10 cellular contexts compared by ENCODE assay signal in genomic region chr3:27591321-27591711, GRCh38.
DNase-seq lines count a peak whose midpoint lies in the region; ATAC-seq, FAIRE-seq and TF ChIP-seq lines count a peak whose summit lies in the region.
"Had no signal": no experiment of that assay in that cellular context is flagged by ENCODE, and none has a peak within 500 bp of the region (broad histone marks: within the 10 kb centered on the region; RNA-seq: fewer than 3 reads in every experiment).

No MANE protein-coding gene starts in this region.

- peak overlapping the region; percentile 18 for H3K4me3 Mint-ChIP-seq in dendritic cell treated with granulocyte-macrophage colony-stimulating factor and Interleukin-4, amounts not matched to agents 40 ng/mL and 50 ng/mL, for 4 days
- H3K4me3 Mint-ChIP-seq in natural killer cell treated with Interleukin-12 subunit alpha and Interleukin-12 subunit beta and Interleukin-15 and Interleukin-18, amount 100 ng/mL, for 72 hours, result peak overlapping the region; percentile 77

- H3K36me3 Mint-ChIP-seq in dendritic cell treated with granulocyte-macrophage colony-stimulating factor and Interleukin-4, amounts not matched to agents 40 ng/mL and 50 ng/mL, for 4 days (ENCODE audit: low read depth), result no peaks in the 10 kb centered on the region
- H3K36me3 Mint-ChIP-seq in natural killer cell treated with Interleukin-12 subunit alpha and Interleukin-12 subunit beta and Interleukin-15 and Interleukin-18, amount 100 ng/mL, for 72 hours, result no peaks in the 10 kb centered on the region

- no peak for TF ChIP-seq CTCF in NB4 (IDR thresholded peaks at IDR 0.05; ENCODE audit: low read depth, low read length)

- no peaks in the 10 kb centered on the region for H3K9me3 Mint-ChIP-seq in dendritic cell treated with granulocyte-macrophage colony-stimulating factor and Interleukin-4, amounts not matched to agents 40 ng/mL and 50 ng/mL, for 4 days
- peaks cover 3% of the 10 kb centered on the region for H3K9me3 Mint-ChIP-seq in natural killer cell treated with Interleukin-12 subunit alpha and Interleukin-12 subunit beta and Interleukin-15 and Interleukin-18, amount 100 ng/mL, for 72 hours

- no peak for TF ChIP-seq POLR2A in NB4 (IDR thresholded peaks at IDR 0.05; ENCODE audit: extremely low read depth, insufficient read length)

- H3K4me3 ChIP-seq in NB4 (ENCODE audit: low read depth, low read length), result no peak overlapping the region

- no peak for ATAC-seq in natural killer cell treated with Interleukin-12 subunit alpha and Interleukin-12 subunit beta and Interleukin-15 and Interleukin-18, amount 100 ng/mL, for 72 hours
- ATAC-seq in GM21360 (IDR thresholded peaks at IDR 0.05; ENCODE audit: unreplicated experiment), result no peak
- ATAC-seq in GM21423 (IDR thresholded peaks at IDR 0.05; ENCODE audit: unreplicated experiment), result no peak
- no peak for ATAC-seq in GM21381 (IDR thresholded peaks at IDR 0.05; ENCODE audit: unreplicated experiment)

- H3K27me3 Mint-ChIP-seq in dendritic cell treated with granulocyte-macrophage colony-stimulating factor and Interleukin-4, amounts not matched to agents 40 ng/mL and 50 ng/mL, for 4 days, result no peaks in the 10 kb centered on the region
- H3K27me3 Mint-ChIP-seq in natural killer cell treated with Interleukin-12 subunit alpha and Interleukin-12 subunit beta and Interleukin-15 and Interleukin-18, amount 100 ng/mL, for 72 hours, result no peaks in the 10 kb centered on the region

- peak overlapping the region; percentile 92 for H3K27ac Mint-ChIP-seq in dendritic cell treated with granulocyte-macrophage colony-stimulating factor and Interleukin-4, amounts not matched to agents 40 ng/mL and 50 ng/mL, for 4 days
- H3K27ac Mint-ChIP-seq in natural killer cell treated with Interleukin-12 subunit alpha and Interleukin-12 subunit beta and Interleukin-15 and Interleukin-18, amount 100 ng/mL, for 72 hours, result peak overlapping the region; percentile 76 to 82

- H3K4me1 Mint-ChIP-seq in dendritic cell treated with granulocyte-macrophage colony-stimulating factor and Interleukin-4, amounts not matched to agents 40 ng/mL and 50 ng/mL, for 4 days (ENCODE audit: low read depth), result peaks cover 51% of the 10 kb centered on the region
- H3K4me1 Mint-ChIP-seq in natural killer cell treated with Interleukin-12 subunit alpha and Interleukin-12 subunit beta and Interleukin-15 and Interleukin-18, amount 100 ng/mL, for 72 hours (ENCODE audit: low read depth in 2 of 2), result peaks cover 35 to 44% of the 10 kb centered on the region in 2 donors

- DNase-seq in NB4 (ENCODE audit: low read depth), result peak; percentile 4
- no peak for DNase-seq in natural killer cell treated with Interleukin-12 subunit alpha and Interleukin-12 subunit beta and Interleukin-15 and Interleukin-18, amount 100 ng/mL, for 72 hours (ENCODE audit: low spot score)
- no peak for DNase-seq in NCI-H510A treated with DMSO at 0.1 percent for 48 hours (lab: John Stamatoyannopoulos, UW)
- DNase-seq: SHP77 had no signal

- peak; percentile 67 for FAIRE-seq in A204.1 (lab: Jason Lieb, UNC)
- FAIRE-seq: D721Med had no signal

- intact Hi-C loops in dendritic cell treated with granulocyte-macrophage colony-stimulating factor and Interleukin-4, amounts not matched to agents 40 ng/mL and 50 ng/mL, for 4 days (cut with micrococcal nuclease), result loop anchor here (2.0 to 5.0 kb wide), 2 partner anchors 76 to 109 kb away; no protein-coding TSS in a partner anchor
